2 cellular contexts compared by ENCODE assay signal in the genomic region with DNA sequence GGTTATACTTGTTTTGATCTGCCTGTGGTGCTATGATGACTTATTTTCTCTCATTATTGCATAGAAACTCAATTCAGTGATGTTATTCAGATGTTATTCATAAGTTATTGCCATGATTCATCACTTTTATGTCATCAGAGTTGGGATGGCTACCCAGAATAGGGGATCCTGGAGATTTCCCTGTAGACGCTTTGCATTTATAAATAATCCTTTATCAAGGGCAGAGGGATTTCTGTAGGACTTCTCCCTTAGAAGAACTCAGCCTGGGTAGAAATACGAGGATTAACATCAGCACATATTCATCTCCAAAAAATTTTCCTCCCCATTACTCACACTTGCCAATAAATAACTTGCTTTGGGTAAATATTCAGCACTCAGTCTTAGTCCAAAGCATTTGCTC.
TF ChIP-seq lines count a peak whose summit lies in the region.

No MANE protein-coding gene starts in this region.

TF ChIP-seq in SK-N-SH, 30 proteins besides CTCF, POLR2A, EP300 and RAD21:
- TF ChIP-seq SIN3A (IDR thresholded peaks at IDR 0.05; ENCODE audit: borderline replicate concordance, low read depth, low read length) (no peak), JUND (IDR thresholded peaks at IDR 0.05) (peak; percentile 48), FOSL2 (IDR thresholded peaks at IDR 0.05; ENCODE audit: borderline replicate concordance, low read depth) (peak; percentile 47; the same call in 1 of the 2 replicates), TEAD4 (IDR thresholded peaks at IDR 0.05; ENCODE audit: borderline replicate concordance, insufficient read depth) (peak; percentile 15; the same call in 1 of the 2 replicates), MXI1 (IDR thresholded peaks at IDR 0.05; ENCODE audit: low read depth, low read length) (no peak), TCF12 (IDR thresholded peaks at IDR 0.05) (peak; percentile 35; the same call in 1 of the 2 replicates)

TF ChIP-seq in SK-N-SH treated with all-trans-retinoic acid at 6 μM for 48 hours, 23 proteins besides CTCF, POLR2A, EP300 and RAD21:
- TF ChIP-seq PATZ1 (CRISPR knock-in tag; IDR thresholded peaks at IDR 0.05; ENCODE audit: borderline replicate concordance) (no peak), BACH2 (CRISPR knock-in tag; IDR thresholded peaks at IDR 0.05; ENCODE audit: borderline replicate concordance) (no peak)
- TF ChIP-seq, protein P1, sequence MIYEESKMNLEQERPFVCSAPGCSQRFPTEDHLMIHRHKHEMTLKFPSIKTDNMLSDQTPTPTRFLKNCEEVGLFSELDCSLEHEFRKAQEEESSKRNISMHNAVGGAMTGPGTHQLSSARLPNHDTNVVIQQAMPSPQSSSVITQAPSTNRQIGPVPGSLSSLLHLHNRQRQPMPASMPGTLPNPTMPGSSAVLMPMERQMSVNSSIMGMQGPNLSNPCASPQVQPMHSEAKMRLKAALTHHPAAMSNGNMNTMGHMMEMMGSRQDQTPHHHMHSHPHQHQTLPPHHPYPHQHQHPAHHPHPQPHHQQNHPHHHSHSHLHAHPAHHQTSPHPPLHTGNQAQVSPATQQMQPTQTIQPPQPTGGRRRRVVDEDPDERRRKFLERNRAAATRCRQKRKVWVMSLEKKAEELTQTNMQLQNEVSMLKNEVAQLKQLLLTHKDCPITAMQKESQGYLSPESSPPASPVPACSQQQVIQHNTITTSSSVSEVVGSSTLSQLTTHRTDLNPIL (CRISPR knock-in tag; IDR thresholded peaks at IDR 0.05; ENCODE audit: low read depth): no peak
- TF ChIP-seq, protein P2, sequence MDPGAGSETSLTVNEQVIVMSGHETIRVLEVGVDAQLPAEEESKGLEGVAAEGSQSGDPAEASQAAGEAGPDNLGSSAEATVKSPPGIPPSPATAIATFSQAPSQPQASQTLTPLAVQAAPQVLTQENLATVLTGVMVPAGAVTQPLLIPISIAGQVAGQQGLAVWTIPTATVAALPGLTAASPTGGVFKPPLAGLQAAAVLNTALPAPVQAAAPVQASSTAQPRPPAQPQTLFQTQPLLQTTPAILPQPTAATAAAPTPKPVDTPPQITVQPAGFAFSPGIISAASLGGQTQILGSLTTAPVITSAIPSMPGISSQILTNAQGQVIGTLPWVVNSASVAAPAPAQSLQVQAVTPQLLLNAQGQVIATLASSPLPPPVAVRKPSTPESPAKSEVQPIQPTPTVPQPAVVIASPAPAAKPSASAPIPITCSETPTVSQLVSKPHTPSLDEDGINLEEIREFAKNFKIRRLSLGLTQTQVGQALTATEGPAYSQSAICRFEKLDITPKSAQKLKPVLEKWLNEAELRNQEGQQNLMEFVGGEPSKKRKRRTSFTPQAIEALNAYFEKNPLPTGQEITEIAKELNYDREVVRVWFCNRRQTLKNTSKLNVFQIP (CRISPR knock-in tag; IDR thresholded peaks at IDR 0.05; ENCODE audit: borderline replicate concordance, low read depth): no peak
